ENCODE assay signal across 1 cellular context in genomic region chr2:25877431-25878360, GRCh38.
TF ChIP-seq lines count a peak whose summit lies in the region.

No MANE protein-coding gene starts in this region.

TF ChIP-seq in HepG2, 621 proteins besides CTCF, POLR2A, EP300 and RAD21 (continued from another document and continues in another):
- no peak for TF ChIP-seq ZGPAT (CRISPR knock-in tag; IDR thresholded peaks at IDR 0.05)
- peak; percentile 52; the same call in 1 of the 2 replicates for TF ChIP-seq ZFP37 (CRISPR knock-in tag; IDR thresholded peaks at IDR 0.05; ENCODE audit: borderline replicate concordance)
- TF ChIP-seq KDM2A (CRISPR knock-in tag; IDR thresholded peaks at IDR 0.05; ENCODE audit: borderline replicate concordance, low read depth) = no peak
- TF ChIP-seq ZNF451 (CRISPR knock-in tag; IDR thresholded peaks at IDR 0.05) = no peak
- no peak for TF ChIP-seq ZNF10 (CRISPR knock-in tag; IDR thresholded peaks at IDR 0.05; ENCODE audit: borderline replicate concordance, low read depth)
- no peak for TF ChIP-seq DMTF1 (CRISPR knock-in tag; IDR thresholded peaks at IDR 0.05)
- TF ChIP-seq AFF4 (CRISPR knock-in tag; IDR thresholded peaks at IDR 0.05) = no peak
- TF ChIP-seq MTF1 (CRISPR knock-in tag; IDR thresholded peaks at IDR 0.05) = no peak
- TF ChIP-seq GATA4 (IDR thresholded peaks at IDR 0.05; ENCODE audit: borderline replicate concordance, low read depth) = no peak
- TF ChIP-seq HNF1A (IDR thresholded peaks at IDR 0.05; ENCODE audit: low read depth) = no peak
- no peak for TF ChIP-seq HNF1A (CRISPR knock-in tag; IDR thresholded peaks at IDR 0.05; ENCODE audit: borderline replicate concordance)
- TF ChIP-seq MED13 (CRISPR knock-in tag; IDR thresholded peaks at IDR 0.05) = 0 out of 2 replicates have a peak, but pooled peaks have one; percentile 8
- TF ChIP-seq CCAR2 (optimal IDR thresholded peaks at IDR 0.05; ENCODE audit: low read depth, low read length) = no peak
- no peak for TF ChIP-seq ZUFSP (CRISPR knock-in tag; IDR thresholded peaks at IDR 0.05; ENCODE audit: borderline replicate concordance)
- TF ChIP-seq KAT8 (CRISPR knock-in tag; IDR thresholded peaks at IDR 0.05) = peak; percentile 37; the same call in 1 of the 2 replicates
- no peak for TF ChIP-seq PRDM15 (CRISPR knock-in tag; IDR thresholded peaks at IDR 0.05)
- no peak for TF ChIP-seq NR2F6 (IDR thresholded peaks at IDR 0.05)
- TF ChIP-seq NR2F6 (CRISPR knock-in tag; IDR thresholded peaks at IDR 0.05) = no peak; the same call in 1 of the 2 replicates
- TF ChIP-seq CSRNP1 (CRISPR knock-in tag; IDR thresholded peaks at IDR 0.05) = peak; percentile 84; the same call in 1 of the 2 replicates
- peak; percentile 73 for TF ChIP-seq ZEB1 (IDR thresholded peaks at IDR 0.05; ENCODE audit: insufficient replicate concordance, low read depth)
- no peak for TF ChIP-seq IKZF1 (IDR thresholded peaks at IDR 0.05)
- no peak for TF ChIP-seq JUNB (CRISPR knock-in tag; IDR thresholded peaks at IDR 0.05; ENCODE audit: borderline replicate concordance)
- TF ChIP-seq GPN1 (CRISPR knock-in tag; IDR thresholded peaks at IDR 0.05; ENCODE audit: borderline replicate concordance) = no peak
- no peak for TF ChIP-seq PRPF4 (IDR thresholded peaks at IDR 0.05; ENCODE audit: low read depth, low read length, poor library complexity, severe bottlenecking)
- no peak for TF ChIP-seq XBP1 (CRISPR knock-in tag; IDR thresholded peaks at IDR 0.05)
- TF ChIP-seq ARNT (IDR thresholded peaks at IDR 0.05) = no peak
- TF ChIP-seq SIX1 (CRISPR knock-in tag; IDR thresholded peaks at IDR 0.05; ENCODE audit: borderline replicate concordance) = no peak
- peak; percentile 77 for TF ChIP-seq UBTF (CRISPR knock-in tag; IDR thresholded peaks at IDR 0.05)
- no peak for TF ChIP-seq HNRNPH1 (optimal IDR thresholded peaks at IDR 0.05; ENCODE audit: low read depth, low read length)
- no peak; the same call in 1 of the 2 replicates for TF ChIP-seq MYPOP (CRISPR knock-in tag; IDR thresholded peaks at IDR 0.05)
- TF ChIP-seq FOSL2 (CRISPR knock-in tag; IDR thresholded peaks at IDR 0.05) = no peak
